ENCODE assay signal across 8 cellular contexts in genomic region chr5:157265714-157266285, GRCh38. TPM values are rescaled to one million over a fixed set of nuclear protein-coding genes. Genes with fewer than 3 reads are reported as not detected.
DNase-seq lines count a peak whose midpoint lies in the region; ATAC-seq and TF ChIP-seq lines count a peak whose summit lies in the region.

TSS of gene CYFIP2 (plus strand) at chr5:157266123. CDS start at chr5:157285362, 19,239 bp downstream.

- no peak for TF ChIP-seq CTCF in BE2C (IDR thresholded peaks at IDR 0.05; ENCODE audit: low read depth, low read length)
- TF ChIP-seq CTCF in mucosa of descending colon (IDR thresholded peaks at IDR 0.05): no peak

- CTCF ChIA-PET in activated CD8-positive, alpha-beta memory T cell treated with anti-CD3 and anti-CD28 coated beads for 36 hours (lab: Charles Lee): interaction anchor here (0.6 to 1.7 kb wide), 5 partner anchors 8 to 338 kb away, joined by 3 to 6 read pairs (median 5); no protein-coding TSS in a partner anchor

- H3K27me3 ChIP-seq in BE2C (peaks cover 26% of the 10 kb centered on the region), endocrine pancreas (ENCODE audit: control insufficient read depth, insufficient read depth, low read length) (no peaks in the 10 kb centered on the region)

- H3K4me1 ChIP-seq in BE2C (no peaks in the 10 kb centered on the region), endocrine pancreas (ENCODE audit: control insufficient read depth, insufficient read depth, low read length) (peaks cover 12% of the 10 kb centered on the region), mucosa of descending colon (ENCODE audit: low read depth) (peaks cover 13% of the 10 kb centered on the region)

- peak; percentile 94 for ATAC-seq in GM19025 (IDR thresholded peaks at IDR 0.05; ENCODE audit: low read depth, unreplicated experiment)
- ATAC-seq in HG03159 (IDR thresholded peaks at IDR 0.05; ENCODE audit: unreplicated experiment): peak; percentile 83
- peak; percentile 95 for ATAC-seq in mucosa of descending colon

- peak; percentile 78 for DNase-seq in BE2C
- DNase-seq in NCI-H748 (lab: John Stamatoyannopoulos, UW; ENCODE audit: unreplicated experiment): peak; percentile 95
- DNase-seq in mucosa of descending colon: peak; percentile 78 to 90 (median 88)
- DNase-seq in stimulated activated CD8-positive, alpha-beta memory T cell treated with anti-CD3 and anti-CD28 coated beads, Interleukin-2, amount 100 ng/mL, for 48 hours (ENCODE audit: low read depth in 2 of 2): peak; percentile 68 to 82

- H3K9me3 ChIP-seq in BE2C: no peaks in the 10 kb centered on the region
- no peaks in the 10 kb centered on the region for H3K9me3 ChIP-seq in endocrine pancreas (ENCODE audit: control insufficient read depth, low read length)
- no peaks in the 10 kb centered on the region for H3K9me3 ChIP-seq in mucosa of descending colon

- POLR2A ChIA-PET in activated CD8-positive, alpha-beta memory T cell treated with anti-CD3 and anti-CD28 coated beads for 36 hours (lab: Charles Lee): interaction anchor here (0.7 to 1.2 kb wide), 4 partner anchors 10 to 69 kb away, joined by 3 to 13 read pairs (median 4); no protein-coding TSS in a partner anchor

- H3K4me3 ChIP-seq in BE2C (ENCODE audit: low read depth, low read length) (peak within 1 kb of the TSS; percentile 77), endocrine pancreas (ENCODE audit: control insufficient read depth, insufficient read depth, low read length) (peak within 1 kb of the TSS; percentile 60), mucosa of descending colon (peak within 1 kb of the TSS; percentile 35)

- H3K36me3 ChIP-seq in BE2C (no peaks in the 10 kb centered on the region), endocrine pancreas (ENCODE audit: control insufficient read depth, insufficient read depth, low read length) (no peaks in the 10 kb centered on the region), mucosa of descending colon (ENCODE audit: low read depth) (no peaks in the 10 kb centered on the region)

- peak within 1 kb of the TSS; percentile 80 for H3K9ac ChIP-seq in endocrine pancreas (ENCODE audit: control insufficient read depth, insufficient read depth, low read length)

- intact Hi-C loops in mucosa of descending colon (cut with DNase I, micrococcal nuclease): no loop called here

RNA-seq across cellular contexts. Expression of gene CYFIP2, which starts in this region (rescaled TPM):
- 18.2 TPM for polyA plus RNA-seq in BE2C (2012; ENCODE audit: insufficient read depth, insufficient read length, low read depth)
- total RNA-seq in activated CD8-positive, alpha-beta memory T cell treated with anti-CD3 and anti-CD28 coated beads for 36 hours: 100 to 1,000 TPM; 265 to 297 TPM
- total RNA-seq in mucosa of descending colon: 10 to 100 TPM; 24.8 to 28.6 (median 25.8) TPM

Comparison
In these comparisons a context has a peak if more than half of its experiments do, and no peak if none do; other contexts are left out.
1. Peak in every context shown above with its lines: DNase-seq, ATAC-seq and H3K4me3 ChIP-seq.
2. RNA of gene CYFIP2 (total RNA-seq): 265 to 297 TPM in activated CD8-positive, alpha-beta memory T cell treated with anti-CD3 and anti-CD28 coated beads for 36 hours; 24.8 to 28.6 TPM in mucosa of descending colon; every median in the first group is over 4 times any median in the second.